8 cellular contexts compared by ENCODE assay signal in the genomic region with DNA sequence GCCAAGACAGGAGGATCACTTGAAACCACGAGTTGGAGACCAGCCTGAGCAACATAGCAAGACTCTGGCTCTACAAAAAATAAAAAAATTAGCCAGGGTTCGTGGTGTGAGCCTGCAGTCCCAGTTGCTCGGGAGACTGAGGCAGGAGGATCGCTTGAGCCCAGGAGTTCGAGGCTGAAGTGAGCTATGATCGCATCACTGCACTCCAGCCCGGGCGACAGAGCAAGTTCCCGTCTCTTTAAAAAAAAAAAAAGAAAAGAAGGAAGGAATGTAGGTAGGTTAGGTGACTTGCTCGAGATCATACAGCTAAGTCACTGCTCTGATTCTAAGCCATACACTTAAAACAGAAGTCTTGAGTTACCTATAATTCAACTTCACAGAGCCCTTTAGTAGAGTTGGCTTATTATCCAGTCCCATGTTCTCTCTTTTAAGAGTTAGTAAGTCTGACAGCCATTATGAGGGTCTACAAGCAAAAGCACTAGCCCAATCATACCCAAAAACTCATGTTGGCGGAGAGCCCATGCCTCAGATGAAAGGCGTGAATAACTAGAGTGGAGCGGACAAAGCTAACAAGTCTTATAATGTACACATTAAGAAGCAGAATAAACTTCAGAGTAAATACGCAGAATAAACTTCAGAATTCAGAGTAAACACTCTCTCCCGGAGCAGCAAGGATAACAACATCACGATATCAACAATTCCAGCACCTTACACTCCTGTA. TPM values are rescaled to one million over a fixed set of nuclear protein-coding genes. Genes with fewer than 3 reads are reported as not detected.
DNase-seq lines count a peak whose midpoint lies in the region; ATAC-seq and TF ChIP-seq lines count a peak whose summit lies in the region.

No MANE protein-coding gene starts in this region.

- peak overlapping the region; percentile 79 for H3K9ac ChIP-seq in Karpas-422 (ENCODE audit: low read length)

- H3K36me3 ChIP-seq in Karpas-422 (ENCODE audit: insufficient read depth, low read length) = 0 out of 2 replicates have a peak, but pooled peaks cover 3% of the 10 kb centered on the region

- H3K9me2 ChIP-seq in Karpas-422 (replicated peaks; ENCODE audit: insufficient read depth, low read length) = no peaks in the 10 kb centered on the region

- TF ChIP-seq CTCF in lower leg skin (IDR thresholded peaks at IDR 0.05) (no peak), type B pancreatic cell (conservative IDR thresholded peaks at IDR 0.05) (no peak)

- peak overlapping the region; percentile 100 for H3K4me3 Mint-ChIP-seq in type B pancreatic cell

- 26 to 29% methylated on average over 16 of the region's 16 CpGs for WGBS in lower leg skin, 2 donors

- H3K4me2 ChIP-seq in Karpas-422 (ENCODE audit: low read depth, low read length, poor library complexity, severe bottlenecking) = peak overlapping the region; percentile 90

- no peaks in the 10 kb centered on the region for H3K9me3 Mint-ChIP-seq in type B pancreatic cell

- H3K79me2 ChIP-seq in Karpas-422 (ENCODE audit: low read length) = peaks cover 31% of the 10 kb centered on the region

- H3K4me1 Mint-ChIP-seq in type B pancreatic cell (ENCODE audit: unreplicated experiment) = peaks cover 15% of the 10 kb centered on the region

- ATAC-seq in GM21423 (IDR thresholded peaks at IDR 0.05; ENCODE audit: unreplicated experiment) = no peak
- ATAC-seq in HG03159 (IDR thresholded peaks at IDR 0.05; ENCODE audit: unreplicated experiment) = no peak

- in situ Hi-C loops in Caki2 (cut with HindIII; ENCODE audit: low pct_unique_long_range_greater_than_20kb, low sequenced_read_pairs) = no loop called here

- H3K27ac ChIP-seq in Karpas-422 (ENCODE audit: low read length) = peak overlapping the region; percentile 16; the same call in 1 of the 2 replicates

- H4K20me1 ChIP-seq in Karpas-422 (ENCODE audit: insufficient read depth, low read depth, low read length) = peaks cover 18% of the 10 kb centered on the region

- H3K4me3 ChIP-seq in Karpas-422 (ENCODE audit: low read length) (peak overlapping the region; percentile 90), lower leg skin (ENCODE audit: low read depth, poor library complexity, severe bottlenecking) (peak overlapping the region; percentile 80)

- intact Hi-C loops in lower leg skin (cut with DNase I; ENCODE audit: low total_unique reads) = no loop called here

- TF ChIP-seq POLR2A in lower leg skin (IDR thresholded peaks at IDR 0.05) = no peak

- H3K27ac Mint-ChIP-seq in type B pancreatic cell = peak overlapping the region; percentile 96

- DNase-seq in Caki2 (ENCODE audit: low read depth) (peak; percentile 23), Karpas-422 (no peak), astrocyte of the hippocampus (ENCODE audit: low read depth, low spot score) (peak; percentile 47), lower leg skin (ENCODE audit: low spot score in 2 of 2) (no peak), type B pancreatic cell (ENCODE audit: extremely low spot score, unreplicated experiment) (no peak), NOMO-1 treated with dmso at 0.1 percent for 144 hours (lab: John Stamatoyannopoulos, UW; ENCODE audit: unreplicated experiment) (no peak)

- no peaks in the 10 kb centered on the region for H3K27me3 ChIP-seq in Karpas-422 (ENCODE audit: low read length)

- H3K27me3 Mint-ChIP-seq in type B pancreatic cell = no peaks in the 10 kb centered on the region

- H3K4me1 ChIP-seq in Karpas-422 (ENCODE audit: low read length) = peaks cover 15% of the 10 kb centered on the region

- H3K9me3 ChIP-seq in Karpas-422 (ENCODE audit: low read length) = no peaks in the 10 kb centered on the region

- peaks cover 4% of the 10 kb centered on the region for H3K36me3 Mint-ChIP-seq in type B pancreatic cell

- H2AFZ ChIP-seq in Karpas-422 (ENCODE audit: low read length) = peak overlapping the region; percentile 86

RNA-seq across cellular contexts. Expression of gene AAGAB, which starts 0.8 kb away (rescaled TPM):
- total RNA-seq in Caki2 (2014; rRNA removed; shearing (Covaris generic); ENCODE audit: low replicate concordance) = 34.9 and 63.7 TPM in 2 replicates
- 30.6 and 46.3 TPM in 2 replicates for total RNA-seq in Karpas-422 (2014; rRNA removed; shearing (Covaris generic); ENCODE audit: low replicate concordance)
- 10 to 100 TPM; 11.3 to 23.4 (median 17.5) TPM for total RNA-seq in lower leg skin
- total RNA-seq in type B pancreatic cell (ENCODE audit: low replicate concordance) = 48.4 and 50.9 TPM in 2 replicates

RNA-seq across cellular contexts. Expression of gene IQCH, which starts 0.9 kb away (rescaled TPM):
- 1.7 and 2.7 TPM in 2 replicates for total RNA-seq in Caki2 (2014; rRNA removed; shearing (Covaris generic); ENCODE audit: low replicate concordance)
- total RNA-seq in Karpas-422 (2014; rRNA removed; shearing (Covaris generic); ENCODE audit: low replicate concordance) = 2.4 and 4.0 TPM in 2 replicates
- total RNA-seq in lower leg skin (1 to 10 TPM in 2 of 4 donors, under 1 TPM in 2; 0.17 to 1.6 (median 0.94) TPM), type B pancreatic cell (ENCODE audit: low replicate concordance) (1.00 and 2.0 TPM in 2 replicates)

Comparison
In these comparisons a context has a peak if more than half of its experiments do, and no peak if none do; other contexts are left out.
1. DNase-seq: peak in Caki2 (single experiment) and astrocyte of the hippocampus (single experiment); none in Karpas-422 (single experiment), lower leg skin (0 of 2), type B pancreatic cell (single experiment) and NOMO-1 treated with dmso at 0.1 percent for 144 hours (single experiment).